Comparison of ENCODE assay signal across 15 cellular contexts in the genomic region with DNA sequence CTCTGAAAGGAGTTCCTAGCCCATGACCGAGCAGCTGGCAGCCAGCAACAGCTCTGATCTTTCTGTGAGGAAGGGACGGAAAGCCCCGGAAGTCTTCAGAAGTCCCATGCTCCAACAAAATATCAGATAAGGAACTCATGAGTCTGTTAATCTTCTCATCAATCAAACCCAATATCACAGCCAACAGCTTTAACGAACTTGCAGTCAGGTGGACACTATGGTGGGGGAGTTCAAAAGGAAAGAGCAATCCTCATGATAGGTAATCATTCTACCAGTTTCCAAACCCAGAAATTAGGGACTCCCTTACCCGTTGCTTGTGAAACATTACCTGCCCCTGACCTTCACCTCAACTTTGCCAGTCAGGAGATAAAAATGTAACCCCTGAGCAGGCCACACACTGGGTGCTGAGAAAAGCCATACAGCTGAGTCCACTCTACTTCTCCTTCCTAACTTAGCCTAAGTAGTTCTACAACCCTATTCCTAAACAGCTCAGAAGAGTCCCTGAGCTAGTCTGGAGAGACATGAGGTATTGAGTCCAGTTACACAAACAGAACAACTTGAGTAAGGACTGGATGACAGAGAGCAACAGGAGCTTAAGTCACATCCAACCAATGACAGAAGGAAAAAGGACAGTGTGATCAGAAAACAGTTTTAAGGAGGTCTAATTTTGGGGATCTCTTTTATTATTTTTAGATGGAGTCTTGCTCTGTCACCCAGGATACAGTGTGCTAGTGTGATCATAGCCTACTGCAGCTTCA. TPM values are rescaled to one million over a fixed set of nuclear protein-coding genes. Genes with fewer than 3 reads are reported as not detected.
DNase-seq lines count a peak whose midpoint lies in the region; ATAC-seq and TF ChIP-seq lines count a peak whose summit lies in the region.
"Had no signal": no experiment of that assay in that cellular context is flagged by ENCODE, and none has a peak within 500 bp of the region (broad histone marks: within the 10 kb centered on the region; RNA-seq: fewer than 3 reads in every experiment).

No MANE protein-coding gene starts in this region.

- CTCF ChIA-PET in MCF 10A (lab: Yijun Ruan, JAX): interaction anchor here (0.6 to 1.9 kb wide), 5 partner anchors 10 to 406 kb away, joined by 3 to 9 read pairs (median 3); a partner anchor contains a TSS
- CTCF ChIA-PET in activated CD8-positive, alpha-beta T cell treated with anti-CD3 and anti-CD28 coated beads for 36 hours (lab: Charles Lee): interaction anchor here (0.6 to 1.8 kb wide), 6 partner anchors 9 to 71 kb away, joined by 3 to 5 read pairs (median 4); no protein-coding TSS in a partner anchor

- ATAC-seq in activated CD8-positive, alpha-beta T cell treated with anti-CD3 and anti-CD28 coated beads for 36 hours: no peak
- ATAC-seq in GM19452 (IDR thresholded peaks at IDR 0.05; ENCODE audit: unreplicated experiment): no peak

- DNase-seq in MCF 10A (ENCODE audit: unreplicated experiment) (no peak), breast epithelium (ENCODE audit: low spot score in 2 of 2) (no peak), immature natural killer cell (no peak), type B pancreatic cell (ENCODE audit: extremely low spot score, unreplicated experiment) (no peak), NCI-H1417 treated with DMSO at 0.1 percent for 48 hours (lab: John Stamatoyannopoulos, UW) (no peak), NCI-H446 treated with DMSO at 0.1 percent for 48 hours (lab: John Stamatoyannopoulos, UW) (no peak)
- DNase-seq in activated CD8-positive, alpha-beta T cell treated with anti-CD3 and anti-CD28 coated beads for 36 hours: no peak
- DNase-seq: activated gamma-delta T cell; colonic mucosa; NCI-H1436; NCI-H69; stimulated activated CD4-positive, alpha-beta T cell treated with anti-CD3 and anti-CD28 coated beads, Interleukin-2, amount 100 ng/mL, for 24 hours had no signal

- POLR2A ChIA-PET in MCF 10A (lab: Yijun Ruan, JAX): interaction anchor here (0.6 to 2.8 kb wide), 12 partner anchors 8 to 79 kb away, joined by 3 to 53 read pairs (median 6); a partner anchor contains a TSS
- POLR2A ChIA-PET in activated CD8-positive, alpha-beta T cell treated with anti-CD3 and anti-CD28 coated beads for 36 hours (lab: Charles Lee): interaction anchor here (0.8 to 9.1 kb wide), 11 partner anchors 8 to 78 kb away, joined by 3 to 110 read pairs (median 12); a partner anchor contains a TSS

- no peak overlapping the region for H3K4me3 ChIP-seq in breast epithelium
- H3K4me3 ChIP-seq: SJSA1 had no signal

- H3K36me3 ChIP-seq in breast epithelium: no peaks in the 10 kb centered on the region

- no peaks in the 10 kb centered on the region for H3K4me1 ChIP-seq in breast epithelium
- H3K4me1 ChIP-seq: colonic mucosa had no signal

- TF ChIP-seq CTCF in MCF 10A (IDR thresholded peaks at IDR 0.05; ENCODE audit: unreplicated experiment) (no peak), breast epithelium (IDR thresholded peaks at IDR 0.05) (no peak), type B pancreatic cell (conservative IDR thresholded peaks at IDR 0.05) (no peak)
- TF ChIP-seq CTCF in activated CD8-positive, alpha-beta T cell treated with anti-CD3 and anti-CD28 coated beads for 36 hours (IDR thresholded peaks at IDR 0.05): no peak

- H3K27me3 Mint-ChIP-seq in MCF 10A (ENCODE audit: insufficient read depth, unreplicated experiment) (no peaks in the 10 kb centered on the region), immature natural killer cell (ENCODE audit: low read depth in 3 of 3) (peaks cover 3 to 23% (median 11%) of the 10 kb centered on the region in 3 donors), type B pancreatic cell (no peaks in the 10 kb centered on the region)
- no peaks in the 10 kb centered on the region for H3K27me3 Mint-ChIP-seq in activated CD8-positive, alpha-beta T cell treated with anti-CD3 and anti-CD28 coated beads for 36 hours

- H3K27me3 ChIP-seq in breast epithelium: no peaks in the 10 kb centered on the region
- H3K27me3 ChIP-seq: colonic mucosa, SJSA1 had no signal

- H3K36me3 Mint-ChIP-seq in MCF 10A (ENCODE audit: insufficient read depth, unreplicated experiment): peaks cover 41% of the 10 kb centered on the region
- peaks cover 59% of the 10 kb centered on the region for H3K36me3 Mint-ChIP-seq in activated CD8-positive, alpha-beta T cell treated with anti-CD3 and anti-CD28 coated beads for 36 hours (ENCODE audit: low read depth)
- peaks cover 15 to 32% (median 21%) of the 10 kb centered on the region in 3 donors for H3K36me3 Mint-ChIP-seq in immature natural killer cell
- peaks cover 23% of the 10 kb centered on the region for H3K36me3 Mint-ChIP-seq in type B pancreatic cell

- TF ChIP-seq POLR2A in breast epithelium (IDR thresholded peaks at IDR 0.05): no peak

- H3K27ac Mint-ChIP-seq in MCF 10A (ENCODE audit: low read depth, unreplicated experiment) (no peak overlapping the region), immature natural killer cell (peak overlapping the region in 4 of 6 donors; percentile 54 to 84 (median 70)), type B pancreatic cell (peak overlapping the region; percentile 37)
- H3K27ac Mint-ChIP-seq in activated CD8-positive, alpha-beta T cell treated with anti-CD3 and anti-CD28 coated beads for 36 hours: peak overlapping the region; percentile 98

- no peak overlapping the region for H3K27ac ChIP-seq in breast epithelium
- H3K27ac ChIP-seq: colonic mucosa, SJSA1, VCaP had no signal

- no peaks in the 10 kb centered on the region for H3K9me3 Mint-ChIP-seq in MCF 10A (ENCODE audit: unreplicated experiment)
- H3K9me3 Mint-ChIP-seq in activated CD8-positive, alpha-beta T cell treated with anti-CD3 and anti-CD28 coated beads for 36 hours: no peaks in the 10 kb centered on the region
- H3K9me3 Mint-ChIP-seq in immature natural killer cell: no peaks in the 10 kb centered on the region
- no peaks in the 10 kb centered on the region for H3K9me3 Mint-ChIP-seq in type B pancreatic cell

- H3K4me3 Mint-ChIP-seq in MCF 10A (ENCODE audit: unreplicated experiment): peak overlapping the region; percentile 29
- H3K4me3 Mint-ChIP-seq in activated CD8-positive, alpha-beta T cell treated with anti-CD3 and anti-CD28 coated beads for 36 hours: peak overlapping the region; percentile 82
- H3K4me3 Mint-ChIP-seq in immature natural killer cell: peak overlapping the region; percentile 43 to 89 (median 84)
- H3K4me3 Mint-ChIP-seq in type B pancreatic cell: peak overlapping the region; percentile 74

- no peaks in the 10 kb centered on the region for H3K9me3 ChIP-seq in breast epithelium
- H3K9me3 ChIP-seq: colonic mucosa, SJSA1 had no signal

- intact Hi-C loops in MCF 10A (cut with micrococcal nuclease) (no loop called here), breast epithelium (cut with DNase I; ENCODE audit: low total_unique reads) (loop anchor here (1.0 kb wide), 1 partner anchor 17 kb away; no protein-coding TSS in a partner anchor)
- intact Hi-C loops in activated CD8-positive, alpha-beta T cell treated with anti-CD3 and anti-CD28 coated beads for 36 hours (cut with micrococcal nuclease): no loop called here

- H3K4me1 Mint-ChIP-seq in MCF 10A (ENCODE audit: insufficient read depth, unreplicated experiment): peaks cover 11% of the 10 kb centered on the region
- peaks cover 49% of the 10 kb centered on the region for H3K4me1 Mint-ChIP-seq in activated CD8-positive, alpha-beta T cell treated with anti-CD3 and anti-CD28 coated beads for 36 hours (ENCODE audit: low read depth)
- peaks cover 27 to 54% of the 10 kb centered on the region in 2 donors for H3K4me1 Mint-ChIP-seq in immature natural killer cell
- peaks cover 21% of the 10 kb centered on the region for H3K4me1 Mint-ChIP-seq in type B pancreatic cell (ENCODE audit: unreplicated experiment)

- no TSS peak for BruUV-seq in MCF 10A (replicated peaks; lab: Mats Ljungman, UMichigan)

RNA-seq across cellular contexts. Expression of a gene that starts 2.2 kb away (rescaled TPM):
- 22.9 and 25.2 TPM in 2 replicates for total RNA-seq in MCF 10A (2022)
- 10 to 100 TPM; 30.7 to 37.7 (median 33.8) TPM for total RNA-seq in breast epithelium
- 10 to 100 TPM; 51.1 to 53.5 TPM for total RNA-seq in activated CD8-positive, alpha-beta T cell treated with anti-CD3 and anti-CD28 coated beads for 36 hours
- 10 to 100 TPM; 10.6 to 29.9 (median 10.7) TPM for polyA plus RNA-seq in immature natural killer cell
- total RNA-seq in type B pancreatic cell (ENCODE audit: low replicate concordance): 27.1 and 33.5 TPM in 2 replicates

RNA-seq across cellular contexts. Expression of a gene that starts 23.8 kb away (rescaled TPM):
- total RNA-seq in MCF 10A (2022) (84.2 and 112 TPM in 2 replicates), breast epithelium (10 to 100 TPM; 79.2 to 87.8 (median 84.2) TPM), type B pancreatic cell (ENCODE audit: low replicate concordance) (131 and 139 TPM in 2 replicates)
- total RNA-seq in activated CD8-positive, alpha-beta T cell treated with anti-CD3 and anti-CD28 coated beads for 36 hours: 10 to 100 TPM; 30.0 to 41.0 TPM
- polyA plus RNA-seq in immature natural killer cell: 10 to 100 TPM in 2 of 3 donors, 1 to 10 TPM in 1; 7.3 to 44.7 (median 14.8) TPM

RNA-seq across cellular contexts. Expression of a gene that starts 27.4 kb away (rescaled TPM):
- total RNA-seq in MCF 10A (2022) (13.1 and 19.5 TPM in 2 replicates), breast epithelium (10 to 100 TPM; 25.1 to 37.0 (median 29.9) TPM), type B pancreatic cell (ENCODE audit: low replicate concordance) (32.6 and 37.1 TPM in 2 replicates)
- 10 to 100 TPM; 28.9 to 33.0 TPM for total RNA-seq in activated CD8-positive, alpha-beta T cell treated with anti-CD3 and anti-CD28 coated beads for 36 hours
- 10 to 100 TPM; 24.8 to 46.9 (median 42.7) TPM for polyA plus RNA-seq in immature natural killer cell

Comparison
In these comparisons a context has a peak if more than half of its experiments do, and no peak if none do; other contexts are left out.
1. H3K4me3 Mint-ChIP-seq: peak in every context shown above with its lines; median percentile 84 in immature natural killer cell; 82 in activated CD8-positive, alpha-beta T cell treated with anti-CD3 and anti-CD28 coated beads for 36 hours; 74 in type B pancreatic cell; 29 in MCF 10A.